Comparison of ENCODE assay signal across 32 cellular contexts in genomic region chr1:237664327-237664726, GRCh38.
DNase-seq lines count a peak whose midpoint lies in the region; ATAC-seq, FAIRE-seq and TF ChIP-seq lines count a peak whose summit lies in the region.
"Had no signal": no experiment of that assay in that cellular context is flagged by ENCODE, and none has a peak within 500 bp of the region (broad histone marks: within the 10 kb centered on the region; RNA-seq: fewer than 3 reads in every experiment).

No MANE protein-coding gene starts in this region.

- peak; percentile 59 for ATAC-seq in GM18508 (IDR thresholded peaks at IDR 0.05; ENCODE audit: insufficient read depth, unreplicated experiment)
- ATAC-seq in GM19397 (IDR thresholded peaks at IDR 0.05; ENCODE audit: unreplicated experiment), result peak; percentile 57
- ATAC-seq in HG03354 (IDR thresholded peaks at IDR 0.05; ENCODE audit: poor library complexity, severe bottlenecking, unreplicated experiment), result peak; percentile 48
- peak; percentile 74 for ATAC-seq in GM12878
- ATAC-seq in GM18520 (IDR thresholded peaks at IDR 0.05; ENCODE audit: unreplicated experiment), result no peak
- ATAC-seq: CD8-positive, alpha-beta T cell; naive thymus-derived CD4-positive, alpha-beta T cell had no signal

- H3K18ac ChIP-seq in mesendoderm (ENCODE audit: low read length), result no peak overlapping the region

- CTCF ChIA-PET in GM12878 (lab: Yijun Ruan, JAX), result interaction anchor here (0.7 kb wide), 1 partner anchor 70 kb away, joined by 3 read pairs; no protein-coding TSS in a partner anchor

- SMC1A ChIA-PET in GM12878 (lab: Charles Lee; ENCODE audit: uncharacterized antibody, unreplicated experiment), result no interaction called here

- TF ChIP-seq RAD21 in GM12878 (IDR thresholded peaks at IDR 0.05; ENCODE audit: insufficient read depth, low read depth, low read length), result no peak

- H4K20me1 ChIP-seq in GM12878 (ENCODE audit: control insufficient read depth, insufficient read depth) (no peaks in the 10 kb centered on the region), hepatocyte (ENCODE audit: insufficient read depth, poor library complexity, severe bottlenecking) (no peaks in the 10 kb centered on the region)

- no peak for TF ChIP-seq EP300 in GM12878 (IDR thresholded peaks at IDR 0.05; ENCODE audit: borderline replicate concordance in 1 of 2, control insufficient read depth in 1 of 2, low read depth in 2 of 2, low read length in 2 of 2)

- no peak overlapping the region for H3K23ac ChIP-seq in mesendoderm (ENCODE audit: low read length)

- 0% methylated on average over 4 of the region's 4 CpGs for WGBS in GM12878 (ENCODE audit: insufficient coverage, insufficient replicate concordance, low lambda C conversion rate, missing lambda C conversion rate)
- WGBS in hepatocyte (ENCODE audit: low lambda C conversion rate, missing lambda C conversion rate), result 89% methylated on average over 4 of the region's 4 CpGs
- WGBS in mesendoderm (ENCODE audit: extremely low coverage, insufficient coverage, low lambda C conversion rate), result no CpG with 5 or more reads among the region's 4 CpGs

- TF ChIP-seq CTCF in GM12878 (IDR thresholded peaks at IDR 0.05 in 2 of 3, conservative IDR thresholded peaks at IDR 0.05 in 1 of 3; ENCODE audit: control insufficient read depth in 2 of 3, extremely low read depth in 1 of 3, insufficient read depth in 1 of 3, low read depth in 3 of 3, low read length in 3 of 3) (no peak), hepatocyte (IDR thresholded peaks at IDR 0.05; ENCODE audit: poor library complexity) (no peak)

- H3K27ac ChIP-seq in GM12878 (ENCODE audit: control insufficient read depth, insufficient read depth) (no peak overlapping the region), hepatocyte (no peak overlapping the region), mesendoderm (ENCODE audit: low read depth, low read length) (no peak overlapping the region)
- H3K27ac ChIP-seq: neutrophil, Peyer's patch, testis, uterus had no signal

- H3K36me3 ChIP-seq in GM12878 (ENCODE audit: control insufficient read depth in 2 of 2, insufficient read depth in 2 of 2, low read length in 1 of 2) (no peaks in the 10 kb centered on the region), hepatocyte (replicated peaks; ENCODE audit: insufficient read depth, low read depth) (no peaks in the 10 kb centered on the region), mesendoderm (ENCODE audit: control insufficient read depth, insufficient read depth, low read length) (no peaks in the 10 kb centered on the region)
- H3K36me3 ChIP-seq: neutrophil, Peyer's patch, uterus had no signal

- H3K4me3 ChIP-seq in GM12878 (no peak overlapping the region), hepatocyte (no peak overlapping the region), mesendoderm (ENCODE audit: low read length) (no peak overlapping the region)
- H3K4me3 ChIP-seq: Peyer's patch, smooth muscle cell, testis, uterus had no signal

- H3K79me2 ChIP-seq in GM12878 (ENCODE audit: control insufficient read depth, insufficient read depth, low read length) (no peaks in the 10 kb centered on the region), hepatocyte (no peaks in the 10 kb centered on the region), mesendoderm (ENCODE audit: control insufficient read depth, insufficient read depth, low read length) (no peaks in the 10 kb centered on the region)

- H3K27me3 ChIP-seq in GM12878 (replicated peaks in 1 of 2; ENCODE audit: control insufficient read depth in 2 of 2, insufficient read depth in 2 of 2, low read length in 1 of 2), result no peaks in the 10 kb centered on the region
- no peaks in the 10 kb centered on the region for H3K27me3 ChIP-seq in hepatocyte
- H3K27me3 ChIP-seq in mesendoderm (ENCODE audit: insufficient read depth, low read length, poor library complexity), result no peaks in the 10 kb centered on the region
- H3K27me3 ChIP-seq: neutrophil, Peyer's patch, testis, uterus had no signal

- BruUV-seq in GM12878 (replicated peaks; lab: Mats Ljungman, UMichigan), result no TSS peak

- no peaks in the 10 kb centered on the region for H3K79me1 ChIP-seq in mesendoderm (ENCODE audit: low read length)

- H2AFZ ChIP-seq in GM12878 (ENCODE audit: control insufficient read depth, low read depth, low read length), result no peak overlapping the region
- no peak overlapping the region for H2AFZ ChIP-seq in hepatocyte

- in situ Hi-C loops in GM12878 (cut with MboI), result no loop called here

- H4K8ac ChIP-seq in mesendoderm (ENCODE audit: low read depth, low read length), result no peak overlapping the region

- intact Hi-C loops in GM12878 (cut with micrococcal nuclease; ENCODE audit: unreplicated experiment), result no loop called here

- RAD21 ChIA-PET in GM12878 (lab: Charles Lee; ENCODE audit: unreplicated experiment), result no interaction called here

- POLR2A ChIA-PET in GM12878 (lab: Charles Lee), result no interaction called here

- H3K9ac ChIP-seq in GM12878 (ENCODE audit: control insufficient read depth, insufficient read depth, low read length) (no peak overlapping the region), mesendoderm (ENCODE audit: low read length) (no peak overlapping the region)

- H3K4me1 ChIP-seq in GM12878 (ENCODE audit: control insufficient read depth, insufficient read depth, low read length) (no peaks in the 10 kb centered on the region), hepatocyte (ENCODE audit: insufficient read depth) (no peaks in the 10 kb centered on the region), mesendoderm (ENCODE audit: control insufficient read depth, low read depth, low read length) (no peaks in the 10 kb centered on the region)
- H3K4me1 ChIP-seq: Peyer's patch, testis, uterus had no signal

- DNase-seq in GM12878 (ENCODE audit: low read depth, low spot score) (no peak), hepatocyte (ENCODE audit: low spot score) (no peak), mesendoderm (no peak), GM03348 (ENCODE audit: low spot score) (no peak)
- DNase-seq: activated CD4-positive, alpha-beta T cell treated with anti-CD3 and anti-CD28 coated beads, Interleukin-2, amount 50 U/mL, for 4 hours; activated naive CD4-positive, alpha-beta T cell treated with Interleukin-2 at 50 U/mL for 16 hours; CD8-positive, alpha-beta T cell; endodermal cell; glutamatergic neuron; H9; islet precursor cell; MM.1S; naive thymus-derived CD4-positive, alpha-beta T cell; NCI-H1417 treated with DMSO at 0.1 percent for 48 hours; NCI-H2081; NCI-H524 treated with DMSO at 0.1 percent for 48 hours; NK-92 treated with Interleukin-12 subunit alpha and Interleukin-12 subunit beta, amount 100 ng/mL, for 24 hours; Peyer's patch; posterior cingulate gyrus; right cardiac atrium; SHP77; stimulated activated CD4-positive, alpha-beta T cell treated with anti-CD3 and anti-CD28 coated beads, Interleukin-1b, Interleukin-23, amount 100 ng/mL, for 48 hours; T-helper 2 cell; testis; uterus had no signal

- H3K9me3 ChIP-seq in GM12878 (replicated peaks; ENCODE audit: control insufficient read depth, insufficient read depth, low read length) (no peaks in the 10 kb centered on the region), hepatocyte (ENCODE audit: low read depth) (no peaks in the 10 kb centered on the region)
- H3K9me3 ChIP-seq: neutrophil, Peyer's patch, testis, uterus had no signal

- no peak overlapping the region for H2AK5ac ChIP-seq in mesendoderm (ENCODE audit: low read length)

- TF ChIP-seq POLR2A in GM12878 (IDR thresholded peaks at IDR 0.05; ENCODE audit: low read depth, low read length), result no peak

- no peak overlapping the region for H2BK120ac ChIP-seq in mesendoderm (ENCODE audit: low read depth, low read length)

- H3K56ac ChIP-seq in mesendoderm (ENCODE audit: low read length), result no peak overlapping the region

- H3K4ac ChIP-seq in mesendoderm (ENCODE audit: low read depth, low read length), result no peak overlapping the region

- H4K5ac ChIP-seq in mesendoderm (ENCODE audit: low read length), result no peak overlapping the region

- H2BK5ac ChIP-seq in mesendoderm (ENCODE audit: low read length), result no peak overlapping the region

- H2BK15ac ChIP-seq in mesendoderm (replicated peaks; ENCODE audit: low read depth), result no peak overlapping the region

- no peaks in the 10 kb centered on the region for H3K9me2 ChIP-seq in hepatocyte (replicated peaks; ENCODE audit: insufficient read depth)

- FAIRE-seq in GM12878 (lab: Jason Lieb, UNC), result no peak
- FAIRE-seq: GM19239 had no signal

- no peak overlapping the region for H3K4me2 ChIP-seq in GM12878 (ENCODE audit: control insufficient read depth, insufficient read depth)
- H3K4me2 ChIP-seq in hepatocyte, result no peak overlapping the region
- H3K4me2 ChIP-seq in mesendoderm (ENCODE audit: low read length), result no peak overlapping the region
- H3K4me2 ChIP-seq: smooth muscle cell had no signal

TF ChIP-seq in GM12878, 131 proteins besides CTCF, POLR2A, EP300 and RAD21 (continues in another document):
- TF ChIP-seq BCL11A (IDR thresholded peaks at IDR 0.05; ENCODE audit: low read depth, low read length), result no peak
- TF ChIP-seq BHLHE40 (IDR thresholded peaks at IDR 0.05; ENCODE audit: borderline replicate concordance in 1 of 2, low read depth in 2 of 2, low read length in 1 of 2), result peak in 1 of 2 experiments; percentile 8; a peak in 1 of 4 replicates
- TF ChIP-seq IRF3 (IDR thresholded peaks at IDR 0.05), result no peak
- TF ChIP-seq MAX (IDR thresholded peaks at IDR 0.05; ENCODE audit: low read depth, low read length), result no peak
- no peak for TF ChIP-seq POU2F2 (IDR thresholded peaks at IDR 0.05; ENCODE audit: borderline replicate concordance, low read depth, low read length)
- TF ChIP-seq LARP7 (IDR thresholded peaks at IDR 0.05), result no peak
